Comparison of ENCODE assay signal across 7 cellular contexts in the genomic region with DNA sequence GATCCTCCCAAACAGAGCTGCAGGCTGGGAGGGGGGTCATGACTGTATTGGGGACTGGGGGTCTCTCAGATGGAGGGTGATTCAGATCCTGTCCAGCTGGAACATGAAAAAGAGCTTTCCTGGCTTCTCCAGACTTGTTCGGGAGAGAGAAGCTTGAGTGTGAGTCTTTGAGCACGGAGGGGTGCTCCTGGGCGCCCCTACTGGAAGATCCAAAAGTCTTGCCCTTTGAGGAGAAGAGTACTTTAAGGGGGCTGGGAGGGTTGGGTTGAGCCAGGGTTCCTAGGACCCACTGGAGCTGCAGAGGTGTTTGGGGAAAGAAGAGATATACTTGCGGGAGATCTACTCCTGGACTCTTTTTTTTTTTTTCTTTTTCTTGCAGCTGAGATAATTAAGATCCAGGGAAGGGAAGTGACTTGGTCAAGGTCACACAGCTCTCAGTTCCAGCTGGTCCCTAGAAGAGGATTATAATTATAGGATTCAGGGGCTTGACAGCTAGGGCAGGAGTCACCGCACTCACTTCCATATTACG. TPM values are rescaled to one million over a fixed set of nuclear protein-coding genes. Genes with fewer than 3 reads are reported as not detected.
DNase-seq lines count a peak whose midpoint lies in the region; ATAC-seq lines count a peak whose summit lies in the region.

No MANE protein-coding gene starts in this region.

- H3K9ac ChIP-seq in Karpas-422 (ENCODE audit: low read length) = peak overlapping the region; percentile 89

- H3K9me2 ChIP-seq in Karpas-422 (replicated peaks; ENCODE audit: insufficient read depth, low read length) = no peaks in the 10 kb centered on the region

- CTCF ChIA-PET in activated CD4-positive, alpha-beta T cell treated with anti-CD3 and anti-CD28 coated beads, Interleukin-2, amount 10 ng/mL, durations not matched to agents 7 days and 5 days (lab: Charles Lee) = interaction anchor here (0.7 to 3.3 kb wide), 13 partner anchors 10 to 247 kb away, joined by 3 to 32 read pairs (median 4); a partner anchor contains a TSS
- CTCF ChIA-PET in naive thymus-derived CD4-positive, alpha-beta T cell (lab: Charles Lee) = interaction anchor here (0.5 to 12.4 kb wide), 9 partner anchors 8 to 337 kb away, joined by 3 to 87 read pairs (median 6); no protein-coding TSS in a partner anchor

- peaks cover 83% of the 10 kb centered on the region for H3K4me1 ChIP-seq in Karpas-422 (ENCODE audit: low read length)
- peaks cover 46 to 69% of the 10 kb centered on the region in 2 donors for H3K4me1 ChIP-seq in naive thymus-derived CD4-positive, alpha-beta T cell (ENCODE audit: control insufficient read depth in 2 of 2, insufficient read depth in 2 of 2, low read length in 2 of 2)

- no peaks in the 10 kb centered on the region for H3K36me3 ChIP-seq in Karpas-422 (ENCODE audit: insufficient read depth, low read length)
- H3K36me3 ChIP-seq in naive thymus-derived CD4-positive, alpha-beta T cell (ENCODE audit: control insufficient read depth in 2 of 3, insufficient read depth in 3 of 3, low read length in 3 of 3) = peaks cover 0 to 10% (median 0%) of the 10 kb centered on the region in 3 experiments

- POLR2A ChIA-PET in activated CD4-positive, alpha-beta T cell treated with anti-CD3 and anti-CD28 coated beads, Interleukin-2, amount 10 ng/mL, durations not matched to agents 7 days and 5 days (lab: Charles Lee) = no interaction called here
- POLR2A ChIA-PET in naive thymus-derived CD4-positive, alpha-beta T cell (lab: Charles Lee) = interaction anchor here (0.8 to 34.9 kb wide), 3 partner anchors 2 to 236 kb away, joined by 3 to 742 read pairs (median 742); a partner anchor contains a TSS

- ATAC-seq in esophagus mucosa = peak; percentile 3
- ATAC-seq in naive thymus-derived CD4-positive, alpha-beta T cell = no peak

- no peaks in the 10 kb centered on the region for H3K9me3 Mint-ChIP-seq in activated CD4-positive, alpha-beta T cell treated with anti-CD3 and anti-CD28 coated beads, Interleukin-2, amount 10 ng/mL, durations not matched to agents 7 days and 5 days
- peaks cover 0 to 1% (median 0%) of the 10 kb centered on the region in 11 donors for H3K9me3 Mint-ChIP-seq in naive thymus-derived CD4-positive, alpha-beta T cell

- peak overlapping the region; percentile 96 for H3K27ac Mint-ChIP-seq in activated CD4-positive, alpha-beta T cell treated with anti-CD3 and anti-CD28 coated beads, Interleukin-2, amount 10 ng/mL, durations not matched to agents 7 days and 5 days
- peak overlapping the region; percentile 47 to 100 (median 95) for H3K27ac Mint-ChIP-seq in naive thymus-derived CD4-positive, alpha-beta T cell

- H2AFZ ChIP-seq in Karpas-422 (ENCODE audit: low read length) = peak overlapping the region; percentile 83

- H4K20me1 ChIP-seq in Karpas-422 (ENCODE audit: insufficient read depth, low read depth, low read length) = peaks cover 28% of the 10 kb centered on the region; the same call in 1 of the 2 replicates

- DNase-seq in ELR (ENCODE audit: low read depth) = peak; percentile 87
- DNase-seq in Karpas-422 = peak; percentile 82
- DNase-seq in activated CD4-positive, alpha-beta T cell treated with anti-CD3 and anti-CD28 coated beads, Interleukin-2, amount 10 ng/mL, durations not matched to agents 7 days and 5 days = peak; percentile 56
- DNase-seq in naive thymus-derived CD4-positive, alpha-beta T cell = peak in 3 of 9 donors; percentile 13 to 42 (median 31)
- DNase-seq in occipital lobe (lab: John Stamatoyannopoulos, UW) = no peak
- DNase-seq in activated CD4-positive, CD25-positive, alpha-beta regulatory T cell treated with anti-CD3 and anti-CD28 coated beads, Interleukin-2, amount 50 U/mL, for 72 hours = no peak

- H3K27ac ChIP-seq in Karpas-422 (ENCODE audit: low read length) = no peak overlapping the region
- H3K27ac ChIP-seq in naive thymus-derived CD4-positive, alpha-beta T cell (ENCODE audit: low read depth, low read length) = peak overlapping the region; percentile 96

- H3K4me3 Mint-ChIP-seq in activated CD4-positive, alpha-beta T cell treated with anti-CD3 and anti-CD28 coated beads, Interleukin-2, amount 10 ng/mL, durations not matched to agents 7 days and 5 days = peak overlapping the region; percentile 99
- peak overlapping the region; percentile 89 to 98 (median 97) for H3K4me3 Mint-ChIP-seq in naive thymus-derived CD4-positive, alpha-beta T cell

- H3K4me2 ChIP-seq in Karpas-422 (ENCODE audit: low read depth, low read length, poor library complexity, severe bottlenecking) = peak overlapping the region; percentile 99

- H3K36me3 Mint-ChIP-seq in activated CD4-positive, alpha-beta T cell treated with anti-CD3 and anti-CD28 coated beads, Interleukin-2, amount 10 ng/mL, durations not matched to agents 7 days and 5 days (ENCODE audit: low read depth) = peaks cover 28% of the 10 kb centered on the region
- peaks cover 0 to 20% (median 0%) of the 10 kb centered on the region in 5 donors for H3K36me3 Mint-ChIP-seq in naive thymus-derived CD4-positive, alpha-beta T cell

- H3K4me1 Mint-ChIP-seq in activated CD4-positive, alpha-beta T cell treated with anti-CD3 and anti-CD28 coated beads, Interleukin-2, amount 10 ng/mL, durations not matched to agents 7 days and 5 days = peaks cover 62% of the 10 kb centered on the region
- peaks cover 31 to 82% (median 67%) of the 10 kb centered on the region in 7 donors for H3K4me1 Mint-ChIP-seq in naive thymus-derived CD4-positive, alpha-beta T cell

- peaks cover 27% of the 10 kb centered on the region for H3K79me2 ChIP-seq in Karpas-422 (ENCODE audit: low read length)

- intact Hi-C loops in naive thymus-derived CD4-positive, alpha-beta T cell (cut with micrococcal nuclease) = loop anchor here (1.0 to 5.0 kb wide), 3 partner anchors 9 to 195 kb away; a partner anchor contains a TSS

- peak overlapping the region; percentile 92 for H3K4me3 ChIP-seq in Karpas-422 (ENCODE audit: low read length)
- peak overlapping the region; percentile 55 for H3K4me3 ChIP-seq in naive thymus-derived CD4-positive, alpha-beta T cell (ENCODE audit: low read length)

- no peaks in the 10 kb centered on the region for H3K9me3 ChIP-seq in Karpas-422 (ENCODE audit: low read length)
- H3K9me3 ChIP-seq in naive thymus-derived CD4-positive, alpha-beta T cell (ENCODE audit: control insufficient read depth in 2 of 3, low read length in 3 of 3) = no peaks in the 10 kb centered on the region

- no peaks in the 10 kb centered on the region for H3K27me3 ChIP-seq in Karpas-422 (ENCODE audit: low read length)
- no peaks in the 10 kb centered on the region for H3K27me3 ChIP-seq in naive thymus-derived CD4-positive, alpha-beta T cell (ENCODE audit: control insufficient read depth in 2 of 2, insufficient read depth in 2 of 2, low read length in 2 of 2)

- H3K27me3 Mint-ChIP-seq in activated CD4-positive, alpha-beta T cell treated with anti-CD3 and anti-CD28 coated beads, Interleukin-2, amount 10 ng/mL, durations not matched to agents 7 days and 5 days = no peaks in the 10 kb centered on the region
- peaks cover 0 to under 1% (median 0%) of the 10 kb centered on the region in 5 donors for H3K27me3 Mint-ChIP-seq in naive thymus-derived CD4-positive, alpha-beta T cell

RNA-seq across cellular contexts. Expression of a gene that starts 8.4 kb away (rescaled TPM):
- total RNA-seq in Karpas-422 (2014; rRNA removed; shearing (Covaris generic); ENCODE audit: low replicate concordance) = 21.8 and 22.3 TPM in 2 replicates
- total RNA-seq in activated CD4-positive, alpha-beta T cell treated with anti-CD3 and anti-CD28 coated beads, Interleukin-2, amount 10 ng/mL, durations not matched to agents 7 days and 5 days = 10 to 100 TPM; 66.6 to 66.7 TPM
- 8.2 TPM for total RNA-seq in esophagus mucosa
- 100 to 1,000 TPM in 1 of 5 experiments, 10 to 100 TPM in 4; 40.0 to 115 (median 43.8) TPM for total RNA-seq in naive thymus-derived CD4-positive, alpha-beta T cell
- polyA plus RNA-seq in naive thymus-derived CD4-positive, alpha-beta T cell = 10 to 100 TPM in 1 of 2 donors, 1 to 10 TPM in 1; 6.7 to 16.5 TPM
- 7.2 TPM for total RNA-seq in occipital lobe

RNA-seq across cellular contexts. Expression of a gene that starts 29.7 kb away (rescaled TPM):
- 14.6 and 16.4 TPM in 2 replicates for total RNA-seq in Karpas-422 (2014; rRNA removed; shearing (Covaris generic); ENCODE audit: low replicate concordance)
- total RNA-seq in activated CD4-positive, alpha-beta T cell treated with anti-CD3 and anti-CD28 coated beads, Interleukin-2, amount 10 ng/mL, durations not matched to agents 7 days and 5 days = 10 to 100 TPM; 81.1 to 98.8 TPM
- total RNA-seq in esophagus mucosa = 12.8 TPM
- 10 to 100 TPM in 1 of 5 experiments, 1 to 10 TPM in 1, under 1 TPM in 3; 0.51 to 73.6 (median 0.85) TPM for total RNA-seq in naive thymus-derived CD4-positive, alpha-beta T cell
- under 1 TPM; 0.09 to 0.24 TPM for polyA plus RNA-seq in naive thymus-derived CD4-positive, alpha-beta T cell
- total RNA-seq in occipital lobe = 1.6 TPM

RNA-seq across cellular contexts. Expression of a gene that starts 47.1 kb away (rescaled TPM):
- not detected in 2 replicates for total RNA-seq in Karpas-422 (2014; rRNA removed; shearing (Covaris generic); ENCODE audit: low replicate concordance)
- under 1 TPM in 1 of 2 experiments, not detected in 1; 0.22 TPM for total RNA-seq in activated CD4-positive, alpha-beta T cell treated with anti-CD3 and anti-CD28 coated beads, Interleukin-2, amount 10 ng/mL, durations not matched to agents 7 days and 5 days
- total RNA-seq in esophagus mucosa (0.28 TPM), occipital lobe (0.31 TPM)
- under 1 TPM in 1 of 5 experiments, not detected in 4; 0.27 TPM for total RNA-seq in naive thymus-derived CD4-positive, alpha-beta T cell
- polyA plus RNA-seq in naive thymus-derived CD4-positive, alpha-beta T cell = not detected

Comparison
In these comparisons a context has a peak if more than half of its experiments do, and no peak if none do; other contexts are left out.
1. DNase-seq: peak in ELR (single experiment), Karpas-422 (single experiment) and activated CD4-positive, alpha-beta T cell treated with anti-CD3 and anti-CD28 coated beads, Interleukin-2, amount 10 ng/mL, durations not matched to agents 7 days and 5 days (single experiment); none in occipital lobe (single experiment) and activated CD4-positive, CD25-positive, alpha-beta regulatory T cell treated with anti-CD3 and anti-CD28 coated beads, Interleukin-2, amount 50 U/mL, for 72 hours (single experiment).